In genomic region chr19:45057444-45057843, GRCh38 we compare ENCODE assay signal across 14 cellular contexts. TPM values are rescaled to one million over a fixed set of nuclear protein-coding genes. Genes with fewer than 3 reads are reported as not detected.
"Had no signal": no experiment of that assay in that cellular context is flagged by ENCODE, and none has a peak within 500 bp of the region (broad histone marks: within the 10 kb centered on the region; RNA-seq: fewer than 3 reads in every experiment).

No MANE protein-coding gene starts in this region.

- H3K4me1 ChIP-seq: adrenal gland, upper lobe of left lung had no signal

- DNase-seq: activated CD4-positive, alpha-beta T cell treated with anti-CD3 and anti-CD28 coated beads, Interleukin-2, amount 50 U/mL, for 1 hour; activated CD4-positive, CD25-positive, alpha-beta regulatory T cell; activated naive CD4-positive, alpha-beta T cell treated with anti-CD3 and anti-CD28 coated beads, Interleukin-2, amount 50 U/mL, for 16 hours; activated T-cell treated with anti-CD3 and anti-CD28 coated beads for 4 hours; adrenal gland; naive thymus-derived CD4-positive, alpha-beta T cell; stimulated activated CD4-positive, alpha-beta T cell treated with anti-CD3 and anti-CD28 coated beads, Interleukin-2, amount 100 ng/mL, for 48 hours had no signal

- H3K9me3 Mint-ChIP-seq: activated T-helper 2 cell treated with anti-CD3 and anti-CD28 coated beads, Interferon-gamma antibody, Interleukin-2, Interleukin-4, amounts not matched to agents 10 μg/mL and 5 μg/mL and 100 μg/mL, durations not matched to agents 14 hours and 24 hours and 36 hours; stimulated activated naive CD8-positive, alpha-beta T cell treated with anti-CD3 and anti-CD28 coated beads, Interleukin-15, Interleukin-2, amounts not matched to agents 100 ng/mL and 50 ng/mL, for 24 hours; T-helper 2 cell treated with Interferon-gamma antibody and Interleukin-4, amounts not matched to agents 5 μg/mL and 100 μg/mL, for 36 hours had no signal

- FAIRE-seq: keratinocyte had no signal

- H3K27me3 Mint-ChIP-seq: naive thymus-derived CD4-positive, alpha-beta T cell; stimulated activated naive CD8-positive, alpha-beta T cell treated with anti-CD3 and anti-CD28 coated beads, Interleukin-15, Interleukin-2, amounts not matched to agents 100 ng/mL and 50 ng/mL, for 24 hours had no signal

- H3K27me3 ChIP-seq: adrenal gland, upper lobe of left lung had no signal

- H3K4me3 ChIP-seq: adrenal gland, upper lobe of left lung had no signal

- H3K27ac Mint-ChIP-seq: activated T-helper 2 cell treated with anti-CD3 and anti-CD28 coated beads, Interferon-gamma antibody, Interleukin-2, Interleukin-4, amounts not matched to agents 10 μg/mL and 5 μg/mL and 100 μg/mL, durations not matched to agents 14 hours and 24 hours and 36 hours; stimulated activated naive CD8-positive, alpha-beta T cell treated with anti-CD3 and anti-CD28 coated beads, Interleukin-15, Interleukin-2, amounts not matched to agents 100 ng/mL and 50 ng/mL, for 24 hours; T-helper 2 cell treated with Interferon-gamma antibody and Interleukin-4, amounts not matched to agents 5 μg/mL and 100 μg/mL, for 36 hours had no signal

- H3K9me3 ChIP-seq: adrenal gland, upper lobe of left lung had no signal

- ATAC-seq: left lobe of liver; naive thymus-derived CD4-positive, alpha-beta T cell had no signal

- H3K4me3 Mint-ChIP-seq: naive thymus-derived CD4-positive, alpha-beta T cell; stimulated activated naive CD8-positive, alpha-beta T cell treated with anti-CD3 and anti-CD28 coated beads, Interleukin-15, Interleukin-2, amounts not matched to agents 100 ng/mL and 50 ng/mL, for 24 hours; T-helper 2 cell treated with Interferon-gamma antibody and Interleukin-4, amounts not matched to agents 5 μg/mL and 100 μg/mL, for 36 hours had no signal

- H3K27ac ChIP-seq: adrenal gland, upper lobe of left lung had no signal

RNA-seq across cellular contexts. Expression of gene ZNF296, which starts 18.8 kb away (rescaled TPM):
- total RNA-seq: skeletal muscle tissue had no signal
